1 cellular context compared by ENCODE assay signal in the genomic region with DNA sequence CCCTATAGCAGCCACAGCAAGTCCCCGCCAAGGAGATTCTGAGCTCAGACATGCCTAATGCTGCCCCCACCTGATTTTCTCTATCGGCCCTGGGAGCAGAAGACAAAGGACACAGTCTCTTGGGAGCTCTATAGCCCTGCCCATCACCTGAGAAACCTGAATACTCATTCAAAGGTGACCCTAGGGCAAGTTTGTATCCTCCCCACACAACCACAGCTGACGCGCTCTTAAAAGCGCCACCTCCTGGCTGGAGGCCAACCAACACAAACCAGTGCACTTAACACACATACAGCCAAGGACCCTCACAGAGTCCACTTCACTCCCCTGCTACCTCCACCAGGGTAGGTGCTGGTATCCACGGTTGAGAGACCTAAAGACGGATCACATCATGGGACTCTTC.
TF ChIP-seq lines count a peak whose summit lies in the region.

No MANE protein-coding gene starts in this region.

TF ChIP-seq in HCT116, 20 proteins besides CTCF, POLR2A, EP300 and RAD21 (continued from another document):
- TF ChIP-seq, protein P1, sequence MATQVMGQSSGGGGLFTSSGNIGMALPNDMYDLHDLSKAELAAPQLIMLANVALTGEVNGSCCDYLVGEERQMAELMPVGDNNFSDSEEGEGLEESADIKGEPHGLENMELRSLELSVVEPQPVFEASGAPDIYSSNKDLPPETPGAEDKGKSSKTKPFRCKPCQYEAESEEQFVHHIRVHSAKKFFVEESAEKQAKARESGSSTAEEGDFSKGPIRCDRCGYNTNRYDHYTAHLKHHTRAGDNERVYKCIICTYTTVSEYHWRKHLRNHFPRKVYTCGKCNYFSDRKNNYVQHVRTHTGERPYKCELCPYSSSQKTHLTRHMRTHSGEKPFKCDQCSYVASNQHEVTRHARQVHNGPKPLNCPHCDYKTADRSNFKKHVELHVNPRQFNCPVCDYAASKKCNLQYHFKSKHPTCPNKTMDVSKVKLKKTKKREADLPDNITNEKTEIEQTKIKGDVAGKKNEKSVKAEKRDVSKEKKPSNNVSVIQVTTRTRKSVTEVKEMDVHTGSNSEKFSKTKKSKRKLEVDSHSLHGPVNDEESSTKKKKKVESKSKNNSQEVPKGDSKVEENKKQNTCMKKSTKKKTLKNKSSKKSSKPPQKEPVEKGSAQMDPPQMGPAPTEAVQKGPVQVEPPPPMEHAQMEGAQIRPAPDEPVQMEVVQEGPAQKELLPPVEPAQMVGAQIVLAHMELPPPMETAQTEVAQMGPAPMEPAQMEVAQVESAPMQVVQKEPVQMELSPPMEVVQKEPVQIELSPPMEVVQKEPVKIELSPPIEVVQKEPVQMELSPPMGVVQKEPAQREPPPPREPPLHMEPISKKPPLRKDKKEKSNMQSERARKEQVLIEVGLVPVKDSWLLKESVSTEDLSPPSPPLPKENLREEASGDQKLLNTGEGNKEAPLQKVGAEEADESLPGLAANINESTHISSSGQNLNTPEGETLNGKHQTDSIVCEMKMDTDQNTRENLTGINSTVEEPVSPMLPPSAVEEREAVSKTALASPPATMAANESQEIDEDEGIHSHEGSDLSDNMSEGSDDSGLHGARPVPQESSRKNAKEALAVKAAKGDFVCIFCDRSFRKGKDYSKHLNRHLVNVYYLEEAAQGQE (IDR thresholded peaks at IDR 0.05; ENCODE audit: low read depth) = no peak
- TF ChIP-seq CBX3 (IDR thresholded peaks at IDR 0.05; ENCODE audit: low read depth) (no peak), FOSL1 (IDR thresholded peaks at IDR 0.05; ENCODE audit: low read depth) (no peak), ELF1 (IDR thresholded peaks at IDR 0.05; ENCODE audit: borderline replicate concordance, low read depth) (no peak), SRF (IDR thresholded peaks at IDR 0.05; ENCODE audit: low read depth) (no peak), CEBPB (IDR thresholded peaks at IDR 0.05; ENCODE audit: low read depth) (no peak), EZH2phosphoT487 (IDR thresholded peaks at IDR 0.05; ENCODE audit: borderline replicate concordance) (no peak), TCF7L2 (IDR thresholded peaks at IDR 0.05; ENCODE audit: borderline replicate concordance, extremely low read depth, insufficient read depth, insufficient read length) (no peak), ZBTB33 (IDR thresholded peaks at IDR 0.05; ENCODE audit: extremely low read depth, insufficient replicate concordance, low read length) (no peak), SIN3A (IDR thresholded peaks at IDR 0.05; ENCODE audit: low read depth) (no peak), EGR1 (IDR thresholded peaks at IDR 0.05; ENCODE audit: low read depth) (no peak)
